Comparison of ENCODE assay signal across 8 cellular contexts in genomic region chr1:119141020-119141424, GRCh38. TPM values are rescaled to one million over a fixed set of nuclear protein-coding genes. Genes with fewer than 3 reads are reported as not detected.
DNase-seq lines count a peak whose midpoint lies in the region; ATAC-seq and TF ChIP-seq lines count a peak whose summit lies in the region.

No MANE protein-coding gene starts in this region.

- H3K27ac Mint-ChIP-seq in activated CD4-positive, alpha-beta T cell treated with anti-CD3 and anti-CD28 coated beads for 36 hours, result no peak overlapping the region
- no peak overlapping the region for H3K27ac Mint-ChIP-seq in neural crest cell (ENCODE audit: unreplicated experiment)

- H3K4me1 ChIP-seq in IMR-90 (ENCODE audit: control insufficient read depth, insufficient read depth, low read length) (peaks cover 3% of the 10 kb centered on the region), endocrine pancreas (ENCODE audit: control insufficient read depth, insufficient read depth, low read length) (peaks cover 10% of the 10 kb centered on the region), upper lobe of left lung (peaks cover 14 to 26% (median 18%) of the 10 kb centered on the region in 4 donors)

- TF ChIP-seq EP300 in upper lobe of left lung (IDR thresholded peaks at IDR 0.05), result no peak

- no peak overlapping the region for H3K4me3 Mint-ChIP-seq in activated CD4-positive, alpha-beta T cell treated with anti-CD3 and anti-CD28 coated beads for 36 hours
- H3K4me3 Mint-ChIP-seq in neural crest cell, result no peak overlapping the region

- dilution Hi-C loops in IMR-90 (cut with HindIII; ENCODE audit: low sequenced_read_pairs, unreplicated experiment), result no loop called here

- peak overlapping the region; percentile 86 for H4K8ac ChIP-seq in IMR-90 (ENCODE audit: low read depth in 2 of 2, low read length in 2 of 2)

- no peak overlapping the region for H3K23ac ChIP-seq in IMR-90 (ENCODE audit: low read depth, low read length)

- TF ChIP-seq CTCF in IMR-90 (conservative IDR thresholded peaks at IDR 0.05; ENCODE audit: low read depth, low read length) (0 out of 2 replicates have a peak, but pooled peaks have one; percentile 7), neural crest cell (conservative IDR thresholded peaks at IDR 0.05) (peak; percentile 50), upper lobe of left lung (IDR thresholded peaks at IDR 0.05) (no peak)

- 0 out of 2 replicates have a peak overlapping the region, but pooled peaks have one; percentile 4 for H4K91ac ChIP-seq in IMR-90 (ENCODE audit: insufficient read depth, low read depth, low read length)

- H3K27me3 ChIP-seq in IMR-90 (ENCODE audit: control insufficient read depth, insufficient read depth, low read length) (no peaks in the 10 kb centered on the region), endocrine pancreas (ENCODE audit: control insufficient read depth, insufficient read depth, low read length) (no peaks in the 10 kb centered on the region), upper lobe of left lung (no peaks in the 10 kb centered on the region)

- H3K9me3 Mint-ChIP-seq in activated CD4-positive, alpha-beta T cell treated with anti-CD3 and anti-CD28 coated beads for 36 hours (ENCODE audit: low read depth), result no peaks in the 10 kb centered on the region
- H3K9me3 Mint-ChIP-seq in neural crest cell, result no peaks in the 10 kb centered on the region

- ATAC-seq in IMR-90 (ENCODE audit: low read depth) (no peak), upper lobe of left lung (ENCODE audit: low FRiP score in 2 of 2) (peak in 1 of 2 donors; percentile 12), GM18868 (IDR thresholded peaks at IDR 0.05; ENCODE audit: unreplicated experiment) (no peak)
- ATAC-seq in activated CD4-positive, alpha-beta T cell treated with anti-CD3 and anti-CD28 coated beads for 36 hours, result peak; percentile 16

- peaks cover 5% of the 10 kb centered on the region; the same call in 1 of the 2 replicates for H3K9me1 ChIP-seq in IMR-90 (ENCODE audit: insufficient read depth, low read length)

- TF ChIP-seq POLR2A in IMR-90 (IDR thresholded peaks at IDR 0.05; ENCODE audit: low read depth, low read length) (no peak), upper lobe of left lung (IDR thresholded peaks at IDR 0.05) (no peak)

- H2AK5ac ChIP-seq in IMR-90 (ENCODE audit: low read depth, low read length), result peak overlapping the region; percentile 81

- H3K56ac ChIP-seq in IMR-90 (ENCODE audit: extremely low read depth, insufficient read depth, low read length), result 0 out of 2 replicates have a peak overlapping the region, but pooled peaks have one; percentile 69

- no peak overlapping the region; the same call in 1 of the 2 replicates for H2BK120ac ChIP-seq in IMR-90 (ENCODE audit: low read depth, low read length)

- peaks cover 5 to 29% of the 10 kb centered on the region in 2 experiments; a peak in 3 of 4 replicates for H3K79me1 ChIP-seq in IMR-90 (ENCODE audit: low read depth in 1 of 2, low read length in 2 of 2)

- H3K36me3 ChIP-seq in IMR-90 (ENCODE audit: control insufficient read depth, insufficient read depth, low read length) (no peaks in the 10 kb centered on the region), endocrine pancreas (ENCODE audit: control insufficient read depth, insufficient read depth, low read length) (no peaks in the 10 kb centered on the region), upper lobe of left lung (no peaks in the 10 kb centered on the region)

- peak overlapping the region; percentile 61 for H3K4me2 ChIP-seq in IMR-90 (ENCODE audit: low read depth, low read length)

- H3K18ac ChIP-seq in IMR-90 (ENCODE audit: low read depth, low read length), result no peak overlapping the region

- peaks cover 13% of the 10 kb centered on the region for H3K4me1 Mint-ChIP-seq in activated CD4-positive, alpha-beta T cell treated with anti-CD3 and anti-CD28 coated beads for 36 hours
- H3K4me1 Mint-ChIP-seq in neural crest cell, result peaks cover 15% of the 10 kb centered on the region

- H3K4me3 ChIP-seq in IMR-90 (ENCODE audit: insufficient read depth, low read depth, low read length) (peak overlapping the region; percentile 52), endocrine pancreas (ENCODE audit: control insufficient read depth, insufficient read depth, low read length) (peak overlapping the region; percentile 88), upper lobe of left lung (peak overlapping the region; percentile 37 to 72 (median 62))

- peak overlapping the region; percentile 77 for H3K4ac ChIP-seq in IMR-90 (ENCODE audit: low read depth, low read length)

- peaks cover 24% of the 10 kb centered on the region for H3K36me3 Mint-ChIP-seq in activated CD4-positive, alpha-beta T cell treated with anti-CD3 and anti-CD28 coated beads for 36 hours (ENCODE audit: low read depth)
- H3K36me3 Mint-ChIP-seq in neural crest cell (ENCODE audit: low read depth), result no peaks in the 10 kb centered on the region

- in situ Hi-C loops in IMR-90 (cut with MboI; ENCODE audit: low sequenced_read_pairs), result no loop called here

- H4K20me1 ChIP-seq in IMR-90 (ENCODE audit: insufficient read depth, low read length), result no peaks in the 10 kb centered on the region

- no peak overlapping the region for H2BK5ac ChIP-seq in IMR-90 (ENCODE audit: low read depth, low read length, poor library complexity, severe bottlenecking)

- DNase-seq in DMS79 treated with DMSO at 0.1 percent for 48 hours (lab: John Stamatoyannopoulos, UW), result peak; percentile 75
- no peak for DNase-seq in IMR-90
- DNase-seq in activated CD4-positive, alpha-beta T cell treated with anti-CD3 and anti-CD28 coated beads for 36 hours, result peak; percentile 71
- DNase-seq in neural crest cell (ENCODE audit: low read depth, low spot score), result peak; percentile 26
- peak; percentile 11 to 26 for DNase-seq in upper lobe of left lung
- no peak for DNase-seq in amniotic stem cell (lab: John Stamatoyannopoulos, UW)

- 96% methylated on average over 4 of the region's 11 CpGs; no CpG with 5 or more reads in 1 of the 2 experiments for WGBS in IMR-90 (ENCODE audit: extremely low coverage in 2 of 2, insufficient read length in 1 of 2), 2 experiments
- WGBS in upper lobe of left lung, 2 donors, result 46 to 67% methylated on average over 11 of the region's 11 CpGs

- peak overlapping the region; percentile 56 for H4K5ac ChIP-seq in IMR-90 (ENCODE audit: low read depth, low read length)

- H3K27ac ChIP-seq in IMR-90 (ENCODE audit: insufficient read depth, low read length), result no peak overlapping the region
- H3K27ac ChIP-seq in upper lobe of left lung, result peak overlapping the region; percentile 97 to 98 (median 97)

- H3K27me3 Mint-ChIP-seq in activated CD4-positive, alpha-beta T cell treated with anti-CD3 and anti-CD28 coated beads for 36 hours, result no peaks in the 10 kb centered on the region
- H3K27me3 Mint-ChIP-seq in neural crest cell (ENCODE audit: low read depth), result no peaks in the 10 kb centered on the region

- H3K9me3 ChIP-seq in IMR-90 (ENCODE audit: control insufficient read depth, insufficient read depth, low read length) (no peaks in the 10 kb centered on the region), endocrine pancreas (ENCODE audit: control insufficient read depth, low read length) (no peaks in the 10 kb centered on the region), upper lobe of left lung (no peaks in the 10 kb centered on the region)

- no peak overlapping the region for H2BK20ac ChIP-seq in IMR-90 (ENCODE audit: low read depth, low read length)

- peak overlapping the region; percentile 52 for H2AK9ac ChIP-seq in IMR-90 (replicated peaks; ENCODE audit: low read depth, low read length, poor library complexity)

- intact Hi-C loops in IMR-90 (cut with micrococcal nuclease), result loop anchor here (5.0 kb wide), 3 partner anchors 136 to 994 kb away; partner anchors contain the start of gene HAO2
- intact Hi-C loops in activated CD4-positive, alpha-beta T cell treated with anti-CD3 and anti-CD28 coated beads for 36 hours (cut with DNase I, micrococcal nuclease), result loop anchor here (2.0 to 10.0 kb wide), 6 partner anchors 571 to 1774 kb away; partner anchors contain the start of genes GDAP2 (in 1 of the 2), MAN1A2 (in 1 of the 2), PHGDH (in 1 of the 2) and SEC22B (in 1 of the 2)

- CTCF ChIA-PET in IMR-90 (lab: Yijun Ruan, JAX), result interaction anchor here (1.1 kb wide), 1 partner anchor 36 kb away, joined by 5 read pairs; no protein-coding TSS in a partner anchor
- CTCF ChIA-PET in activated CD4-positive, alpha-beta T cell treated with anti-CD3 and anti-CD28 coated beads for 36 hours (lab: Charles Lee), result interaction anchor here (1.2 kb wide), 1 partner anchor 8 kb away, joined by 3 read pairs; no protein-coding TSS in a partner anchor

- H2BK15ac ChIP-seq in IMR-90 (ENCODE audit: low read depth, low read length), result no peak overlapping the region

- H2AFZ ChIP-seq in IMR-90 (replicated peaks; ENCODE audit: low read length, poor library complexity), result peak overlapping the region; percentile 66

- H3K9ac ChIP-seq in IMR-90 (ENCODE audit: low read depth, low read length) (peak overlapping the region; percentile 56; the same call in 1 of the 2 replicates), endocrine pancreas (ENCODE audit: control insufficient read depth, insufficient read depth, low read length) (peak overlapping the region; percentile 67)

- POLR2A ChIA-PET in IMR-90 (lab: Charles Lee; ENCODE audit: unreplicated experiment), result interaction anchor here (0.6 kb wide), 1 partner anchor 187 kb away, joined by 4 read pairs; no protein-coding TSS in a partner anchor
- POLR2A ChIA-PET in activated CD4-positive, alpha-beta T cell treated with anti-CD3 and anti-CD28 coated beads for 36 hours (lab: Charles Lee), result no interaction called here

- H3K14ac ChIP-seq in IMR-90 (replicated peaks; ENCODE audit: low read depth, low read length), result peak overlapping the region; percentile 61; the same call in 1 of the 2 replicates

- BruUV-seq in IMR-90 (replicated peaks; lab: Mats Ljungman, UMichigan), result TSS peak; percentile 31

- no peak for TF ChIP-seq RAD21 in IMR-90 (IDR thresholded peaks at IDR 0.05; ENCODE audit: low read length)

TF ChIP-seq in IMR-90, 13 proteins besides CTCF, POLR2A, EP300 and RAD21:
- TF ChIP-seq FOS (IDR thresholded peaks at IDR 0.05; ENCODE audit: low read depth, low read length), result no peak

RNA-seq across cellular contexts. Expression of gene WARS2, which starts 0.6 kb away (rescaled TPM):
- total RNA-seq in IMR-90 (2012; rRNA removed) (18.3 and 20.3 TPM in 2 replicates), neural crest cell (12.3 and 13.6 TPM in 2 replicates), upper lobe of left lung (10 to 100 TPM in 4 of 6 donors, 1 to 10 TPM in 2; 6.3 to 20.5 (median 13.5) TPM)
- polyA plus RNA-seq in IMR-90 (2012; rRNA removed), result 5.2 and 5.7 TPM in 2 replicates
- 2.8 TPM in 2 replicates for polyA plus RNA-seq in IMR-90 (2012; cell fraction: cytosol; rRNA removed)
- 2.0 and 4.6 TPM in 2 replicates for polyA plus RNA-seq in IMR-90 (2012; cell fraction: nucleus; rRNA removed; ENCODE audit: low replicate concordance)
- total RNA-seq in activated CD4-positive, alpha-beta T cell treated with anti-CD3 and anti-CD28 coated beads for 36 hours, result 10 to 100 TPM; 16.0 to 25.2 TPM

Comparison
In these comparisons a context has a peak if more than half of its experiments do, and no peak if none do; other contexts are left out.
1. DNase-seq: peak in DMS79 treated with DMSO at 0.1 percent for 48 hours (single experiment), activated CD4-positive, alpha-beta T cell treated with anti-CD3 and anti-CD28 coated beads for 36 hours (single experiment), neural crest cell (single experiment) and upper lobe of left lung (2 of 2); none in IMR-90 (single experiment) and amniotic stem cell (single experiment).
2. CTCF ChIP-seq: peak in IMR-90 (single experiment) and neural crest cell (single experiment); none in upper lobe of left lung (0 of 6).
3. Peak in every context shown above with its lines, with median percentiles within 50 percentile points of each other: H3K4me3 ChIP-seq.